In the genomic region with DNA sequence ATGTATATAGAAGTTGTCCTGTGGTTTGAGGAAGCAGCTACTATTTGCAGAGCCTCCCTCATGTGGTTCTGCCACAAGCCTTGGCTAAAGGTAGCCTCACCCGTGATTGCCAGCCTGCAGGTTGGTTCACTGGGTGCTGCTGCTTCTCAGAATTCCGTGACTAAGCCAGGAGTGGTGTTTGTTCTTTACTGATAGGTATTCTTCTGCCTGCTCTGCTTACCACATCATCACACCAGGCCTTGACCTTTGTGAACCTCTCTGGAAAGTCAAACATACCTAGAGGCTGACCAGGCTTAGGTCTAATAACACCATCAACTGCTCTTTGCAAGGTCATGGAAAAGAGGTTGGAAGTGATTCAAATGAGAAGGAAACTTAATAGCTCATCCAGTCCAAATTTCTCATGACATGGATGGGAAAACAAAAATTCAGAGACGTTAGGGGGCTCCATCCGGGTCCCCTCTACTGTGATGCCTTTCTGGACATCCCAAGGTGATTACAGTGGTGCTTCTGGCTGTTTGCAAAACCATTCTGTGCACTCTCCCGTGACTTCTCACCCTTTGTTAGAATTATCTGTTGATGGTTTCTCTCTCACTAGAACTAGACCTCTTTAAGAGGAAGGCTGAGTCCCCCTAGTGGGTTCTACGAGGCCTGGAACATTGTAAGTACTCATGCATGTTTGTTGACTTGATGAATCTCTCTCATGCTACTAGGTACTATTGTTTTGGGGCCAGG, we compare ENCODE assay signal across 9 cellular contexts. TPM values are rescaled to one million over a fixed set of nuclear protein-coding genes. Genes with fewer than 3 reads are reported as not detected.
A peak's percentile ranks its signal among the peaks of the same experiment; 100 is the strongest.
DNase-seq lines count a peak whose midpoint lies in the region; ATAC-seq and TF ChIP-seq lines count a peak whose summit lies in the region.
"Had no signal": no experiment of that assay in that cellular context is flagged by ENCODE, and none has a peak within 500 bp of the region (broad histone marks: within the 10 kb centered on the region; RNA-seq: fewer than 3 reads in every experiment).

No MANE protein-coding gene starts in this region.

- peaks cover 8% of the 10 kb centered on the region for H3K9me3 Mint-ChIP-seq in activated naive CD4-positive, alpha-beta T cell treated with anti-CD3 and anti-CD28 coated beads for 36 hours
- peaks cover under 1 to 11% of the 10 kb centered on the region in 2 donors for H3K9me3 Mint-ChIP-seq in activated naive CD4-positive, alpha-beta T cell treated with anti-CD3 and anti-CD28 coated beads, Interleukin-2, amount 50 U/mL, for 72 hours
- peaks cover under 1% of the 10 kb centered on the region for H3K9me3 Mint-ChIP-seq in stimulated activated effector memory CD8-positive, alpha-beta T cell treated with anti-CD3 and anti-CD28 coated beads, Interleukin-12 subunit alpha, Interleukin-12 subunit beta, amount 100 ng/mL, for 72 hours

- peak; percentile 15 for DNase-seq in activated naive CD4-positive, alpha-beta T cell treated with anti-CD3 and anti-CD28 coated beads for 36 hours
- DNase-seq in activated naive CD4-positive, alpha-beta T cell treated with anti-CD3 and anti-CD28 coated beads, Interleukin-2, amount 50 U/mL, for 72 hours (ENCODE audit: low spot score in 2 of 2), result no peak
- DNase-seq in NB4 (ENCODE audit: low read depth) (peak; percentile 31), epithelial cell of proximal tubule (ENCODE audit: low read depth) (peak; percentile 45), UCSD-AML1 (lab: John Stamatoyannopoulos, UW; ENCODE audit: unreplicated experiment) (no peak)
- peak in 1 of 2 donors; percentile 43 for DNase-seq in stimulated activated effector memory CD8-positive, alpha-beta T cell treated with anti-CD3 and anti-CD28 coated beads, Interleukin-12 subunit alpha, Interleukin-12 subunit beta, amount 100 ng/mL, for 72 hours (ENCODE audit: low spot score in 2 of 2)
- DNase-seq in activated CD4-positive, alpha-beta T cell treated with anti-CD3 and anti-CD28 coated beads for 4 hours, result no peak
- DNase-seq: stimulated activated CD4-positive, alpha-beta T cell treated with anti-CD3 and anti-CD28 coated beads, Interleukin-2, amount 100 ng/mL, for 24 hours had no signal

- H3K4me1 Mint-ChIP-seq in activated naive CD4-positive, alpha-beta T cell treated with anti-CD3 and anti-CD28 coated beads for 36 hours (ENCODE audit: low read depth), result no peaks in the 10 kb centered on the region
- peaks cover 10% of the 10 kb centered on the region for H3K4me1 Mint-ChIP-seq in stimulated activated effector memory CD8-positive, alpha-beta T cell treated with anti-CD3 and anti-CD28 coated beads, Interleukin-12 subunit alpha, Interleukin-12 subunit beta, amount 100 ng/mL, for 72 hours

- H3K36me3 Mint-ChIP-seq in activated naive CD4-positive, alpha-beta T cell treated with anti-CD3 and anti-CD28 coated beads for 36 hours (ENCODE audit: low read depth), result peaks cover 12% of the 10 kb centered on the region
- H3K36me3 Mint-ChIP-seq in activated naive CD4-positive, alpha-beta T cell treated with anti-CD3 and anti-CD28 coated beads, Interleukin-2, amount 50 U/mL, for 72 hours, result peaks cover under 1 to 23% of the 10 kb centered on the region in 2 donors
- H3K36me3 Mint-ChIP-seq in stimulated activated effector memory CD8-positive, alpha-beta T cell treated with anti-CD3 and anti-CD28 coated beads, Interleukin-12 subunit alpha, Interleukin-12 subunit beta, amount 100 ng/mL, for 72 hours, result peaks cover 7% of the 10 kb centered on the region

- TF ChIP-seq POLR2A in NB4 (IDR thresholded peaks at IDR 0.05; ENCODE audit: extremely low read depth, insufficient read length), result no peak

- no peak overlapping the region for H3K4me3 ChIP-seq in NB4 (ENCODE audit: low read depth, low read length)
- no peak overlapping the region for H3K4me3 ChIP-seq in epithelial cell of proximal tubule (ENCODE audit: low read depth, low read length)

- no peak for ATAC-seq in activated naive CD4-positive, alpha-beta T cell treated with anti-CD3 and anti-CD28 coated beads, Interleukin-2, amount 50 U/mL, for 72 hours
- ATAC-seq in stimulated activated effector memory CD8-positive, alpha-beta T cell treated with anti-CD3 and anti-CD28 coated beads, Interleukin-12 subunit alpha, Interleukin-12 subunit beta, amount 100 ng/mL, for 72 hours, result peak; percentile 51
- ATAC-seq in HG03097 (IDR thresholded peaks at IDR 0.05; ENCODE audit: low FRiP score, unreplicated experiment), result no peak

- peaks cover 2% of the 10 kb centered on the region for H3K27me3 Mint-ChIP-seq in activated naive CD4-positive, alpha-beta T cell treated with anti-CD3 and anti-CD28 coated beads for 36 hours (ENCODE audit: low read depth)

- H3K27ac Mint-ChIP-seq in activated naive CD4-positive, alpha-beta T cell treated with anti-CD3 and anti-CD28 coated beads for 36 hours, result no peak overlapping the region
- H3K27ac Mint-ChIP-seq in activated naive CD4-positive, alpha-beta T cell treated with anti-CD3 and anti-CD28 coated beads, Interleukin-2, amount 50 U/mL, for 72 hours, result no peak overlapping the region
- no peak overlapping the region for H3K27ac Mint-ChIP-seq in stimulated activated effector memory CD8-positive, alpha-beta T cell treated with anti-CD3 and anti-CD28 coated beads, Interleukin-12 subunit alpha, Interleukin-12 subunit beta, amount 100 ng/mL, for 72 hours

- intact Hi-C loops in activated naive CD4-positive, alpha-beta T cell treated with anti-CD3 and anti-CD28 coated beads for 36 hours (cut with micrococcal nuclease), result no loop called here

- CTCF ChIA-PET in activated naive CD4-positive, alpha-beta T cell treated with anti-CD3 and anti-CD28 coated beads for 36 hours (lab: Charles Lee), result interaction anchor here (0.6 to 1.7 kb wide), 4 partner anchors 138 to 560 kb away, joined by 3 to 8 read pairs (median 3); no protein-coding TSS in a partner anchor

- TF ChIP-seq CTCF in NB4 (IDR thresholded peaks at IDR 0.05; ENCODE audit: low read depth, low read length) (peak; percentile 19), epithelial cell of proximal tubule (conservative IDR thresholded peaks at IDR 0.05; ENCODE audit: low read depth, low read length) (peak; percentile 46)

- no peak overlapping the region for H3K4me3 Mint-ChIP-seq in activated naive CD4-positive, alpha-beta T cell treated with anti-CD3 and anti-CD28 coated beads for 36 hours
- no peak overlapping the region for H3K4me3 Mint-ChIP-seq in stimulated activated effector memory CD8-positive, alpha-beta T cell treated with anti-CD3 and anti-CD28 coated beads, Interleukin-12 subunit alpha, Interleukin-12 subunit beta, amount 100 ng/mL, for 72 hours

RNA-seq across cellular contexts. Expression of a gene that starts 8.5 kb away (rescaled TPM):
- total RNA-seq in activated naive CD4-positive, alpha-beta T cell treated with anti-CD3 and anti-CD28 coated beads for 36 hours, result 10 to 100 TPM; 15.9 to 17.5 TPM
- 10 to 100 TPM in 1 of 2 donors, 1 to 10 TPM in 1; 5.1 to 13.1 TPM for total RNA-seq in activated naive CD4-positive, alpha-beta T cell treated with anti-CD3 and anti-CD28 coated beads, Interleukin-2, amount 50 U/mL, for 72 hours
- total RNA-seq in epithelial cell of proximal tubule, result 16.1 and 18.2 TPM in 2 replicates

Comparison
In these comparisons a context has a peak if more than half of its experiments do, and no peak if none do; other contexts are left out.
1. DNase-seq: peak in activated naive CD4-positive, alpha-beta T cell treated with anti-CD3 and anti-CD28 coated beads for 36 hours (single experiment), NB4 (single experiment) and epithelial cell of proximal tubule (single experiment); none in activated naive CD4-positive, alpha-beta T cell treated with anti-CD3 and anti-CD28 coated beads, Interleukin-2, amount 50 U/mL, for 72 hours (0 of 2), UCSD-AML1 (single experiment) and activated CD4-positive, alpha-beta T cell treated with anti-CD3 and anti-CD28 coated beads for 4 hours (0 of 2).